ENCODE assay signal across 10 cellular contexts in genomic region chr5:103021310-103021709, GRCh38.
DNase-seq lines count a peak whose midpoint lies in the region; ATAC-seq and TF ChIP-seq lines count a peak whose summit lies in the region.
"Had no signal": no experiment of that assay in that cellular context is flagged by ENCODE, and none has a peak within 500 bp of the region (broad histone marks: within the 10 kb centered on the region; RNA-seq: fewer than 3 reads in every experiment).

No MANE protein-coding gene starts in this region.

- peaks cover 0 to 18% (median 6%) of the 10 kb centered on the region in 4 donors for H3K4me1 ChIP-seq in tibial artery

- no peaks in the 10 kb centered on the region for H3K27me3 Mint-ChIP-seq in immature natural killer cell (ENCODE audit: low read depth in 3 of 3)
- H3K27me3 Mint-ChIP-seq: activated naive CD4-positive, alpha-beta T cell treated with anti-CD3 and anti-CD28 coated beads, Interleukin-2, amount 50 U/mL, for 24 hours had no signal

- intact Hi-C loops in tibial artery (cut with DNase I; ENCODE audit: low total_unique reads) = no loop called here

- peak overlapping the region; percentile 19 to 69 (median 37) for H3K27ac Mint-ChIP-seq in immature natural killer cell
- H3K27ac Mint-ChIP-seq: activated naive CD4-positive, alpha-beta T cell treated with anti-CD3 and anti-CD28 coated beads, Interleukin-2, amount 50 U/mL, for 24 hours had no signal

- H3K4me1 Mint-ChIP-seq in immature natural killer cell = peaks cover 18 to 28% of the 10 kb centered on the region in 2 donors
- H3K4me1 Mint-ChIP-seq: activated naive CD4-positive, alpha-beta T cell treated with anti-CD3 and anti-CD28 coated beads, Interleukin-2, amount 50 U/mL, for 24 hours had no signal

- no peak overlapping the region for H3K4me3 ChIP-seq in tibial artery

- H3K9me3 ChIP-seq in tibial artery = no peaks in the 10 kb centered on the region

- DNase-seq in HS-5 (ENCODE audit: low read depth) (peak; percentile 28), immature natural killer cell (peak; percentile 7 to 17 (median 9)), tibial artery (no peak), Kasumi-1 (lab: John Stamatoyannopoulos, UW) (no peak), T-helper 9 cell (no peak)
- no peak for DNase-seq in stimulated activated CD4-positive, alpha-beta T cell treated with anti-CD3 and anti-CD28 coated beads, Interleukin-2, amount 100 ng/mL, for 24 hours
- DNase-seq: NCI-H524 had no signal

- H3K9me3 Mint-ChIP-seq in immature natural killer cell = no peaks in the 10 kb centered on the region
- H3K9me3 Mint-ChIP-seq: activated naive CD4-positive, alpha-beta T cell treated with anti-CD3 and anti-CD28 coated beads, Interleukin-2, amount 50 U/mL, for 24 hours had no signal

- TF ChIP-seq CTCF in tibial artery (IDR thresholded peaks at IDR 0.05) = no peak

- no peak overlapping the region for H3K27ac ChIP-seq in tibial artery

- H3K36me3 ChIP-seq in tibial artery = peaks cover 12 to 49% (median 24%) of the 10 kb centered on the region in 3 donors

- H3K27me3 ChIP-seq in tibial artery = no peaks in the 10 kb centered on the region

- ATAC-seq in GM18907 (IDR thresholded peaks at IDR 0.05; ENCODE audit: unreplicated experiment) = peak; percentile 99
- ATAC-seq in HG02610 (IDR thresholded peaks at IDR 0.05; ENCODE audit: unreplicated experiment) = peak; percentile 90

- H3K36me3 Mint-ChIP-seq in immature natural killer cell = peaks cover 21 to 60% (median 25%) of the 10 kb centered on the region in 3 donors

- H3K4me3 Mint-ChIP-seq in immature natural killer cell = peak overlapping the region in 4 of 5 donors; percentile 1 to 50 (median 43)
- H3K4me3 Mint-ChIP-seq: activated naive CD4-positive, alpha-beta T cell treated with anti-CD3 and anti-CD28 coated beads, Interleukin-2, amount 50 U/mL, for 24 hours had no signal

Comparison
In these comparisons a context has a peak if more than half of its experiments do, and no peak if none do; other contexts are left out.
1. DNase-seq: peak in HS-5 (single experiment) and immature natural killer cell (3 of 3); none in stimulated activated CD4-positive, alpha-beta T cell treated with anti-CD3 and anti-CD28 coated beads, Interleukin-2, amount 100 ng/mL, for 24 hours (0 of 2), tibial artery (0 of 2), Kasumi-1 (0 of 2) and T-helper 9 cell (single experiment).